In the genomic region with DNA sequence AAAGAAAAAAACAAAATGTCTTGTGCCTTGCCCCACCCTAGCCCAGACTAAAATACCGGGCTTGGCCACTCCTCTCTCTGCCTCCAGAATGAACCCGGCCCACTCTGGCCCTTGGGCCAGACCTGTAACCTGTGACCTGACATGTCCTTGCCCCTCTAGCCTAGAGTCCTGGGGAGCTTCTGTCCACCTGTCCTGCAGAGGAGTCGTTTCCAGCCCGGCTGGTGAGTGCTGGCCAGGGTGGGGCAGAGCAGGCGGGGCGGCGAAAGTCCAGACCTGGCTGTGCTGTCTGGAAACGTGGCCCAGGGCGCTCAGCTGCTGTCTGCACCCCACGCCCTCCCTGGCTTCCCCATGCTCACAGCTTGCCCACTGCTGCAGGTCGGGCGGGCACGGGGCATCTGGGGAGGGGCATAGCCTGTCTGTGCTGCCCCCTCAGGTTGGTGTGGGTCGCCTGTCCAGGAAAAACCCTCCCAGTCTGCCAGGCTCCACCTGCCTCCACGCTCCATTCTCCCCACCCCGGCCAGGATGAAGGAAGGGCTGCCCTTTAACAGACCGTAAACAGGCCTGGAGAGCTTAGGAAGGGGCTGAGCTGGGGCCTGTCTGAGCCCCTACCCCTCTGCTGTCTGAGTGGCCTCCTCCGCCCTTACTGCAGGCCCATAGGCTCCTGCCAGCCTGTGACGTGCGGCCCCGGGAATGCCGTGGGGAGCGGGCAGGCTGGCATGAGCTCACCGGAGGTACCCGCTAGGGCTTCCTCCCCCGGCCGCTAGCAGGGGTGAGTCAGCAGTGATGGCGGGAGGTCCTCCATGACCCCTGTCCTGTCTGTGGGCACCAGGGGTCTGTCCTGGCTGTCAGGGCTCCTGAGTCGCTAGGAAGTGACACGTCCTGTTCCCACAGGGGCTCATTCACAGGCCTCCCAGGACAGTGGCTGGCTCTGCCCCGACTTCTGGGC, we compare ENCODE assay signal across 8 cellular contexts. TPM values are rescaled to one million over a fixed set of nuclear protein-coding genes. Genes with fewer than 3 reads are reported as not detected.
DNase-seq lines count a peak whose midpoint lies in the region; ATAC-seq and TF ChIP-seq lines count a peak whose summit lies in the region.

No MANE protein-coding gene starts in this region.

- intact Hi-C loops in activated CD8-positive, alpha-beta T cell treated with anti-CD3 and anti-CD28 coated beads for 36 hours (cut with micrococcal nuclease) = no loop called here
- intact Hi-C loops in adrenal gland (cut with DNase I) (no loop called here), right cardiac atrium (cut with DNase I) (no loop called here)

- no peak overlapping the region for H3K27ac Mint-ChIP-seq in activated CD8-positive, alpha-beta T cell treated with anti-CD3 and anti-CD28 coated beads for 36 hours
- no peak overlapping the region for H3K27ac Mint-ChIP-seq in activated CD8-positive, alpha-beta T cell treated with anti-CD3 and anti-CD28 coated beads, Interleukin-2, amount 10 ng/mL, durations not matched to agents 7 days and 5 days
- no peak overlapping the region for H3K27ac Mint-ChIP-seq in endothelial cell (ENCODE audit: unreplicated experiment)
- H3K27ac Mint-ChIP-seq in activated CD4-positive, alpha-beta memory T cell treated with anti-CD3 and anti-CD28 coated beads, Interleukin-2, amount 10 ng/mL, durations not matched to agents 7 days and 5 days = no peak overlapping the region

- TF ChIP-seq POLR2A in adrenal gland (IDR thresholded peaks at IDR 0.05) = peak in 1 of 2 donors; percentile 80

- peaks cover 7% of the 10 kb centered on the region for H3K36me3 Mint-ChIP-seq in activated CD8-positive, alpha-beta T cell treated with anti-CD3 and anti-CD28 coated beads for 36 hours (ENCODE audit: low read depth)
- peaks cover 7% of the 10 kb centered on the region for H3K36me3 Mint-ChIP-seq in activated CD8-positive, alpha-beta T cell treated with anti-CD3 and anti-CD28 coated beads, Interleukin-2, amount 10 ng/mL, durations not matched to agents 7 days and 5 days (ENCODE audit: low read depth)
- H3K36me3 Mint-ChIP-seq in endothelial cell (ENCODE audit: low read depth, unreplicated experiment) = no peaks in the 10 kb centered on the region
- H3K36me3 Mint-ChIP-seq in activated CD4-positive, alpha-beta memory T cell treated with anti-CD3 and anti-CD28 coated beads, Interleukin-2, amount 10 ng/mL, durations not matched to agents 7 days and 5 days (ENCODE audit: low read depth) = peaks cover 12% of the 10 kb centered on the region

- POLR2A ChIA-PET in activated CD8-positive, alpha-beta T cell treated with anti-CD3 and anti-CD28 coated beads for 36 hours (lab: Charles Lee) = interaction anchor here (1.1 to 21.1 kb wide), 5 partner anchors 8 to 36 kb away, joined by 3 to 273 read pairs (median 3); a partner anchor contains a TSS
- POLR2A ChIA-PET in activated CD8-positive, alpha-beta T cell treated with anti-CD3 and anti-CD28 coated beads, Interleukin-2, amount 10 ng/mL, durations not matched to agents 7 days and 5 days (lab: Charles Lee) = interaction anchor here (1.0 to 1.5 kb wide), 2 partner anchors 8 to 9 kb away, joined by 3 to 5 read pairs; a partner anchor contains a TSS
- POLR2A ChIA-PET in activated CD4-positive, alpha-beta memory T cell treated with anti-CD3 and anti-CD28 coated beads, Interleukin-2, amount 10 ng/mL, durations not matched to agents 7 days and 5 days (lab: Charles Lee) = interaction anchor here (1.2 to 8.3 kb wide), 4 partner anchors 8 to 25 kb away, joined by 4 to 74 read pairs (median 14); a partner anchor contains a TSS

- 9 to 34% (median 25%) methylated on average over 10 to 31 of the region's 31 CpGs for WGBS in adrenal gland, 4 donors
- WGBS in right cardiac atrium = 26% methylated on average over 31 of the region's 31 CpGs

- peak; percentile 51 for DNase-seq in activated CD8-positive, alpha-beta T cell treated with anti-CD3 and anti-CD28 coated beads for 36 hours
- DNase-seq in activated CD8-positive, alpha-beta T cell treated with anti-CD3 and anti-CD28 coated beads, Interleukin-2, amount 10 ng/mL, durations not matched to agents 7 days and 5 days = no peak
- DNase-seq in adrenal gland (peak; percentile 88 to 93 (median 91)), right cardiac atrium (peak; percentile 81 to 92 (median 85)), endothelial cell (ENCODE audit: low spot score) (no peak), occipital lobe (lab: John Stamatoyannopoulos, UW) (no peak)
- DNase-seq in activated CD4-positive, alpha-beta memory T cell treated with anti-CD3 and anti-CD28 coated beads, Interleukin-2, amount 10 ng/mL, durations not matched to agents 7 days and 5 days = no peak

- peaks cover 18% of the 10 kb centered on the region for H3K27me3 Mint-ChIP-seq in activated CD8-positive, alpha-beta T cell treated with anti-CD3 and anti-CD28 coated beads for 36 hours
- peaks cover 18% of the 10 kb centered on the region for H3K27me3 Mint-ChIP-seq in activated CD8-positive, alpha-beta T cell treated with anti-CD3 and anti-CD28 coated beads, Interleukin-2, amount 10 ng/mL, durations not matched to agents 7 days and 5 days (ENCODE audit: low read depth)
- peaks cover 9% of the 10 kb centered on the region for H3K27me3 Mint-ChIP-seq in endothelial cell (ENCODE audit: unreplicated experiment)
- peaks cover 16% of the 10 kb centered on the region for H3K27me3 Mint-ChIP-seq in activated CD4-positive, alpha-beta memory T cell treated with anti-CD3 and anti-CD28 coated beads, Interleukin-2, amount 10 ng/mL, durations not matched to agents 7 days and 5 days

- no peak for ATAC-seq in activated CD8-positive, alpha-beta T cell treated with anti-CD3 and anti-CD28 coated beads for 36 hours
- no peak for ATAC-seq in activated CD8-positive, alpha-beta T cell treated with anti-CD3 and anti-CD28 coated beads, Interleukin-2, amount 10 ng/mL, durations not matched to agents 7 days and 5 days
- ATAC-seq in right cardiac atrium = peak; percentile 33 to 36

- H3K36me3 ChIP-seq in adrenal gland (replicated peaks in 1 of 2) = peaks cover 0 to 36% of the 10 kb centered on the region in 2 donors

- peak overlapping the region in 1 of 4 donors; percentile 33 for H3K4me3 ChIP-seq in adrenal gland
- no peak overlapping the region for H3K4me3 ChIP-seq in right cardiac atrium (ENCODE audit: low read length)
- H3K4me3 ChIP-seq in skin epidermis = peak overlapping the region in 5 of 7 experiments; percentile 59 to 77 (median 71)

- H3K9me3 ChIP-seq in adrenal gland (replicated peaks in 1 of 3) = no peaks in the 10 kb centered on the region
- H3K9me3 ChIP-seq in right cardiac atrium (ENCODE audit: control insufficient read depth, low read length) = no peaks in the 10 kb centered on the region

- H3K9me3 Mint-ChIP-seq in activated CD8-positive, alpha-beta T cell treated with anti-CD3 and anti-CD28 coated beads for 36 hours = no peaks in the 10 kb centered on the region
- H3K9me3 Mint-ChIP-seq in activated CD8-positive, alpha-beta T cell treated with anti-CD3 and anti-CD28 coated beads, Interleukin-2, amount 10 ng/mL, durations not matched to agents 7 days and 5 days (ENCODE audit: insufficient read depth) = no peaks in the 10 kb centered on the region
- no peaks in the 10 kb centered on the region for H3K9me3 Mint-ChIP-seq in endothelial cell (ENCODE audit: unreplicated experiment)
- H3K9me3 Mint-ChIP-seq in activated CD4-positive, alpha-beta memory T cell treated with anti-CD3 and anti-CD28 coated beads, Interleukin-2, amount 10 ng/mL, durations not matched to agents 7 days and 5 days = no peaks in the 10 kb centered on the region

- TF ChIP-seq CTCF in activated CD8-positive, alpha-beta T cell treated with anti-CD3 and anti-CD28 coated beads for 36 hours (IDR thresholded peaks at IDR 0.05) = no peak
- TF ChIP-seq CTCF in adrenal gland (IDR thresholded peaks at IDR 0.05) (no peak), endothelial cell (IDR thresholded peaks at IDR 0.05; ENCODE audit: unreplicated experiment) (no peak)

- H3K27me3 ChIP-seq in adrenal gland (no peaks in the 10 kb centered on the region), right cardiac atrium (ENCODE audit: control insufficient read depth, insufficient read depth) (no peaks in the 10 kb centered on the region)

- peak overlapping the region; percentile 53 to 90 (median 87) for H3K27ac ChIP-seq in adrenal gland
- peak overlapping the region; percentile 93 for H3K27ac ChIP-seq in right cardiac atrium (ENCODE audit: low read length)
- peak overlapping the region in 20 of 21 experiments; percentile 12 to 93 (median 84) for H3K27ac ChIP-seq in skin epidermis

- H3K4me1 Mint-ChIP-seq in activated CD8-positive, alpha-beta T cell treated with anti-CD3 and anti-CD28 coated beads for 36 hours (ENCODE audit: low read depth) = peaks cover 21% of the 10 kb centered on the region
- peaks cover 34% of the 10 kb centered on the region for H3K4me1 Mint-ChIP-seq in activated CD8-positive, alpha-beta T cell treated with anti-CD3 and anti-CD28 coated beads, Interleukin-2, amount 10 ng/mL, durations not matched to agents 7 days and 5 days (ENCODE audit: low read depth)
- peaks cover 3% of the 10 kb centered on the region for H3K4me1 Mint-ChIP-seq in endothelial cell (ENCODE audit: unreplicated experiment)
- peaks cover 18% of the 10 kb centered on the region for H3K4me1 Mint-ChIP-seq in activated CD4-positive, alpha-beta memory T cell treated with anti-CD3 and anti-CD28 coated beads, Interleukin-2, amount 10 ng/mL, durations not matched to agents 7 days and 5 days

- H3K4me3 Mint-ChIP-seq in activated CD8-positive, alpha-beta T cell treated with anti-CD3 and anti-CD28 coated beads for 36 hours = peak overlapping the region; percentile 64
- no peak overlapping the region for H3K4me3 Mint-ChIP-seq in activated CD8-positive, alpha-beta T cell treated with anti-CD3 and anti-CD28 coated beads, Interleukin-2, amount 10 ng/mL, durations not matched to agents 7 days and 5 days
- no peak overlapping the region for H3K4me3 Mint-ChIP-seq in endothelial cell (ENCODE audit: unreplicated experiment)
- no peak overlapping the region for H3K4me3 Mint-ChIP-seq in activated CD4-positive, alpha-beta memory T cell treated with anti-CD3 and anti-CD28 coated beads, Interleukin-2, amount 10 ng/mL, durations not matched to agents 7 days and 5 days

- peaks cover 34 to 51% of the 10 kb centered on the region in 2 donors for H3K4me1 ChIP-seq in adrenal gland (replicated peaks in 1 of 2)
- H3K4me1 ChIP-seq in right cardiac atrium (ENCODE audit: control insufficient read depth, insufficient read depth, low read length) = peaks cover 8% of the 10 kb centered on the region

- CTCF ChIA-PET in activated CD8-positive, alpha-beta T cell treated with anti-CD3 and anti-CD28 coated beads for 36 hours (lab: Charles Lee) = interaction anchor here (0.6 to 1.3 kb wide), 4 partner anchors 9 to 16 kb away, joined by 3 to 6 read pairs (median 4); a partner anchor contains a TSS
- CTCF ChIA-PET in activated CD8-positive, alpha-beta T cell treated with anti-CD3 and anti-CD28 coated beads, Interleukin-2, amount 10 ng/mL, durations not matched to agents 7 days and 5 days (lab: Charles Lee) = no interaction called here
- CTCF ChIA-PET in activated CD4-positive, alpha-beta memory T cell treated with anti-CD3 and anti-CD28 coated beads, Interleukin-2, amount 10 ng/mL, durations not matched to agents 7 days and 5 days (lab: Charles Lee) = no interaction called here

RNA-seq across cellular contexts. Expression of a gene that starts 1.9 kb away (rescaled TPM):
- total RNA-seq in activated CD8-positive, alpha-beta T cell treated with anti-CD3 and anti-CD28 coated beads for 36 hours = 10 to 100 TPM; 45.9 to 46.5 TPM
- total RNA-seq in activated CD8-positive, alpha-beta T cell treated with anti-CD3 and anti-CD28 coated beads, Interleukin-2, amount 10 ng/mL, durations not matched to agents 7 days and 5 days = 10 to 100 TPM; 27.0 to 29.7 TPM
- total RNA-seq in adrenal gland (100 to 1,000 TPM; 182 to 387 (median 330) TPM), right cardiac atrium (100 to 1,000 TPM; 406 to 517 (median 443) TPM), endothelial cell (ENCODE audit: unreplicated experiment) (49.6 TPM), occipital lobe (44.1 TPM)
- polyA plus RNA-seq in adrenal gland (100 to 1,000 TPM; 111 to 268 (median 246) TPM), right cardiac atrium (671 TPM)
- total RNA-seq in activated CD4-positive, alpha-beta memory T cell treated with anti-CD3 and anti-CD28 coated beads, Interleukin-2, amount 10 ng/mL, durations not matched to agents 7 days and 5 days = 10 to 100 TPM; 28.0 to 28.6 TPM

RNA-seq across cellular contexts. Expression of a gene that starts 6.9 kb away (rescaled TPM):
- total RNA-seq in activated CD8-positive, alpha-beta T cell treated with anti-CD3 and anti-CD28 coated beads for 36 hours = 1 to 10 TPM; 2.1 to 2.4 TPM
- total RNA-seq in activated CD8-positive, alpha-beta T cell treated with anti-CD3 and anti-CD28 coated beads, Interleukin-2, amount 10 ng/mL, durations not matched to agents 7 days and 5 days = 10 to 100 TPM; 17.2 to 18.7 TPM
- total RNA-seq in adrenal gland (10 to 100 TPM in 6 of 8 donors, 1 to 10 TPM in 2; 5.9 to 22.6 (median 15.6) TPM), right cardiac atrium (10 to 100 TPM; 18.9 to 26.4 (median 21.0) TPM), endothelial cell (ENCODE audit: unreplicated experiment) (28.8 TPM), occipital lobe (0.31 TPM)
- polyA plus RNA-seq in adrenal gland (10 to 100 TPM in 2 of 3 donors, 1 to 10 TPM in 1; 1.0 to 91.3 (median 39.3) TPM), right cardiac atrium (42.6 TPM)
- 10 to 100 TPM; 12.7 to 13.7 TPM for total RNA-seq in activated CD4-positive, alpha-beta memory T cell treated with anti-CD3 and anti-CD28 coated beads, Interleukin-2, amount 10 ng/mL, durations not matched to agents 7 days and 5 days

RNA-seq across cellular contexts. Expression of a gene that starts 7.7 kb away (rescaled TPM):
- 10 to 100 TPM; 83.0 to 89.2 TPM for total RNA-seq in activated CD8-positive, alpha-beta T cell treated with anti-CD3 and anti-CD28 coated beads for 36 hours
- 100 to 1,000 TPM; 127 to 140 TPM for total RNA-seq in activated CD8-positive, alpha-beta T cell treated with anti-CD3 and anti-CD28 coated beads, Interleukin-2, amount 10 ng/mL, durations not matched to agents 7 days and 5 days
- total RNA-seq in adrenal gland (100 to 1,000 TPM in 4 of 8 donors, 10 to 100 TPM in 4; 26.2 to 206 (median 108) TPM), right cardiac atrium (100 to 1,000 TPM; 147 to 223 (median 191) TPM), endothelial cell (ENCODE audit: unreplicated experiment) (76.7 TPM), occipital lobe (14.5 TPM)
- polyA plus RNA-seq in adrenal gland (100 to 1,000 TPM in 1 of 3 donors, 10 to 100 TPM in 2; 43.3 to 163 (median 96.5) TPM), right cardiac atrium (278 TPM)
- 10 to 100 TPM; 59.3 to 61.5 TPM for total RNA-seq in activated CD4-positive, alpha-beta memory T cell treated with anti-CD3 and anti-CD28 coated beads, Interleukin-2, amount 10 ng/mL, durations not matched to agents 7 days and 5 days

RNA-seq across cellular contexts. Expression of a gene that starts 8.0 kb away (rescaled TPM):
- total RNA-seq in activated CD8-positive, alpha-beta T cell treated with anti-CD3 and anti-CD28 coated beads for 36 hours = 10 to 100 TPM; 15.4 to 16.0 TPM
- 10 to 100 TPM; 20.0 to 21.7 TPM for total RNA-seq in activated CD8-positive, alpha-beta T cell treated with anti-CD3 and anti-CD28 coated beads, Interleukin-2, amount 10 ng/mL, durations not matched to agents 7 days and 5 days
- total RNA-seq in adrenal gland = 100 to 1,000 TPM in 2 of 8 donors, 10 to 100 TPM in 6; 39.7 to 207 (median 75.4) TPM
- polyA plus RNA-seq in adrenal gland = 10 to 100 TPM in 2 of 3 donors, 1 to 10 TPM in 1; 5.2 to 50.4 (median 41.2) TPM
- 10 to 100 TPM; 36.6 to 45.1 (median 40.4) TPM for total RNA-seq in right cardiac atrium
- polyA plus RNA-seq in right cardiac atrium = 41.3 TPM
- 26.4 TPM for total RNA-seq in endothelial cell (ENCODE audit: unreplicated experiment)
- 18.6 TPM for total RNA-seq in occipital lobe
- 1 to 10 TPM; 4.4 to 4.5 TPM for total RNA-seq in activated CD4-positive, alpha-beta memory T cell treated with anti-CD3 and anti-CD28 coated beads, Interleukin-2, amount 10 ng/mL, durations not matched to agents 7 days and 5 days

RNA-seq across cellular contexts. Expression of a gene that starts 15.9 kb away (rescaled TPM):
- 10 to 100 TPM; 29.7 to 32.0 TPM for total RNA-seq in activated CD8-positive, alpha-beta T cell treated with anti-CD3 and anti-CD28 coated beads for 36 hours
- total RNA-seq in activated CD8-positive, alpha-beta T cell treated with anti-CD3 and anti-CD28 coated beads, Interleukin-2, amount 10 ng/mL, durations not matched to agents 7 days and 5 days = 10 to 100 TPM; 67.3 to 76.6 TPM
- 100 to 1,000 TPM in 4 of 8 donors, 10 to 100 TPM in 4; 75.9 to 311 (median 124) TPM for total RNA-seq in adrenal gland
- polyA plus RNA-seq in adrenal gland = 100 to 1,000 TPM in 2 of 3 donors, 10 to 100 TPM in 1; 46.2 to 403 (median 162) TPM
- 100 to 1,000 TPM; 145 to 193 (median 177) TPM for total RNA-seq in right cardiac atrium
- polyA plus RNA-seq in right cardiac atrium = 147 TPM
- 40.5 TPM for total RNA-seq in endothelial cell (ENCODE audit: unreplicated experiment)
- total RNA-seq in occipital lobe = 5.3 TPM
- total RNA-seq in activated CD4-positive, alpha-beta memory T cell treated with anti-CD3 and anti-CD28 coated beads, Interleukin-2, amount 10 ng/mL, durations not matched to agents 7 days and 5 days = 10 to 100 TPM; 66.8 to 70.9 TPM

Comparison
In these comparisons a context has a peak if more than half of its experiments do, and no peak if none do; other contexts are left out.
1. DNase-seq: peak in activated CD8-positive, alpha-beta T cell treated with anti-CD3 and anti-CD28 coated beads for 36 hours (single experiment), adrenal gland (7 of 7) and right cardiac atrium (3 of 3); none in activated CD8-positive, alpha-beta T cell treated with anti-CD3 and anti-CD28 coated beads, Interleukin-2, amount 10 ng/mL, durations not matched to agents 7 days and 5 days (single experiment), endothelial cell (single experiment), occipital lobe (single experiment) and activated CD4-positive, alpha-beta memory T cell treated with anti-CD3 and anti-CD28 coated beads, Interleukin-2, amount 10 ng/mL, durations not matched to agents 7 days and 5 days (single experiment).
2. ATAC-seq: peak in right cardiac atrium (2 of 2); none in activated CD8-positive, alpha-beta T cell treated with anti-CD3 and anti-CD28 coated beads for 36 hours (single experiment) and activated CD8-positive, alpha-beta T cell treated with anti-CD3 and anti-CD28 coated beads, Interleukin-2, amount 10 ng/mL, durations not matched to agents 7 days and 5 days (single experiment).
3. Peak in every context shown above with its lines, with median percentiles within 50 percentile points of each other: H3K27ac ChIP-seq.